Comparison of ENCODE assay signal across 32 cellular contexts in genomic region chr12:52432559-52433207, GRCh38. TPM values are rescaled to one million over a fixed set of nuclear protein-coding genes. Genes with fewer than 3 reads are reported as not detected.
"Had no signal": no experiment of that assay in that cellular context is flagged by ENCODE, and none has a peak within 500 bp of the region (broad histone marks: within the 10 kb centered on the region; RNA-seq: fewer than 3 reads in every experiment).

No MANE protein-coding gene starts in this region.

- DNase-seq: dorsolateral prefrontal cortex; effector CD4-positive, alpha-beta T cell; foreskin fibroblast; gastrocnemius medialis; left cardiac atrium; left lung; mesenchymal stem cell; midbrain; naive thymus-derived CD4-positive, alpha-beta T cell; sigmoid colon; stimulated activated CD4-positive, alpha-beta T cell treated with anti-CD3 and anti-CD28 coated beads, Interleukin-2, amount 100 ng/mL, for 24 hours; stimulated activated CD4-positive, alpha-beta T cell treated with anti-CD3 and anti-CD28 coated beads, Interleukin-4, amount 100 ng/mL, for 24 hours; stimulated activated naive CD8-positive, alpha-beta T cell treated with anti-CD3 and anti-CD28 coated beads, Interleukin-15, Interleukin-2, amounts not matched to agents 100 U/mL and 50 U/mL, for 24 hours; substantia nigra; testis; tibial artery had no signal

- H3K27ac ChIP-seq: dorsolateral prefrontal cortex, epithelial cell of prostate, gastrocnemius medialis, left lung, neural progenitor cell, parathyroid adenoma, prostate gland, right atrium auricular region, sigmoid colon, testis, tibial artery had no signal

- H3K4me2 ChIP-seq: neural progenitor cell had no signal

- H3K36me3 Mint-ChIP-seq: naive thymus-derived CD4-positive, alpha-beta T cell; neural progenitor cell; stimulated activated effector memory CD8-positive, alpha-beta T cell treated with anti-CD3 and anti-CD28 coated beads, Interleukin-12 subunit alpha, Interleukin-12 subunit beta, amount 100 ng/mL, for 72 hours; type B pancreatic cell had no signal

- H3K4me1 Mint-ChIP-seq: naive thymus-derived CD4-positive, alpha-beta T cell; nephron; stimulated activated effector memory CD8-positive, alpha-beta T cell treated with anti-CD3 and anti-CD28 coated beads, Interleukin-12 subunit alpha, Interleukin-12 subunit beta, amount 100 ng/mL, for 72 hours had no signal

- H3K27ac Mint-ChIP-seq: naive thymus-derived CD4-positive, alpha-beta T cell; nephron; neural progenitor cell; stimulated activated effector memory CD8-positive, alpha-beta T cell treated with anti-CD3 and anti-CD28 coated beads, Interleukin-12 subunit alpha, Interleukin-12 subunit beta, amount 100 ng/mL, for 72 hours; type B pancreatic cell had no signal

- H3K36me3 ChIP-seq: gastrocnemius medialis, left lung, neural progenitor cell, prostate gland, right atrium auricular region, sigmoid colon, tibial artery had no signal

- H3K9me3 ChIP-seq: gastrocnemius medialis, left lung, prostate gland, right atrium auricular region, sigmoid colon, testis, tibial artery had no signal

- H3K9ac ChIP-seq: neural progenitor cell, parathyroid adenoma had no signal

- H3K9me3 Mint-ChIP-seq: naive thymus-derived CD4-positive, alpha-beta T cell; nephron; neural progenitor cell; stimulated activated effector memory CD8-positive, alpha-beta T cell treated with anti-CD3 and anti-CD28 coated beads, Interleukin-12 subunit alpha, Interleukin-12 subunit beta, amount 100 ng/mL, for 72 hours; type B pancreatic cell had no signal

- H3K4me3 ChIP-seq: dorsolateral prefrontal cortex, gastrocnemius medialis, left lung, neural progenitor cell, prostate gland, right atrium auricular region, sigmoid colon, testis, tibial artery had no signal

- H3K4me3 Mint-ChIP-seq: naive thymus-derived CD4-positive, alpha-beta T cell; nephron; neural progenitor cell; stimulated activated effector memory CD8-positive, alpha-beta T cell treated with anti-CD3 and anti-CD28 coated beads, Interleukin-12 subunit alpha, Interleukin-12 subunit beta, amount 100 ng/mL, for 72 hours; type B pancreatic cell had no signal

- H3K79me2 ChIP-seq: parathyroid adenoma had no signal

- ATAC-seq: esophagus mucosa; gastrocnemius medialis; left cardiac atrium; left lung; naive thymus-derived CD4-positive, alpha-beta T cell; stimulated activated effector memory CD8-positive, alpha-beta T cell treated with anti-CD3 and anti-CD28 coated beads, Interleukin-12 subunit alpha, Interleukin-12 subunit beta, amount 100 ng/mL, for 72 hours; stimulated activated naive CD8-positive, alpha-beta T cell treated with anti-CD3 and anti-CD28 coated beads, Interleukin-15, Interleukin-2, amounts not matched to agents 100 U/mL and 50 U/mL, for 24 hours had no signal

- H3K4me1 ChIP-seq: gastrocnemius medialis, left lung, neural progenitor cell, parathyroid adenoma, prostate gland, right atrium auricular region, tibial artery had no signal

- H2AFZ ChIP-seq: neural progenitor cell, parathyroid adenoma had no signal

- H3K27me3 ChIP-seq: neural progenitor cell, right atrium auricular region, sigmoid colon, testis had no signal

RNA-seq across cellular contexts. Expression of gene KRT75, which starts 1.5 kb away (rescaled TPM):
- total RNA-seq: dorsolateral prefrontal cortex; gastrocnemius medialis; glomerular endothelial cell; kidney epithelial cell; left cardiac atrium; left lung; lung microvascular endothelial cell; mucosa of gallbladder; naive thymus-derived CD4-positive, alpha-beta T cell; prostate gland; right atrium auricular region; sigmoid colon; skeletal muscle tissue; urinary bladder had no signal
- polyA plus RNA-seq: naive thymus-derived CD4-positive, alpha-beta T cell; urinary bladder had no signal

RNA-seq across cellular contexts. Expression of gene KRT6B, which starts 19.3 kb away (rescaled TPM):
- total RNA-seq: dorsolateral prefrontal cortex; gastrocnemius medialis; glomerular endothelial cell; kidney epithelial cell; left cardiac atrium; left lung; lung microvascular endothelial cell; mucosa of gallbladder; naive thymus-derived CD4-positive, alpha-beta T cell; osteoblast; right atrium auricular region; sigmoid colon; skeletal muscle tissue; urinary bladder had no signal
- polyA plus RNA-seq: naive thymus-derived CD4-positive, alpha-beta T cell; urinary bladder had no signal

RNA-seq across cellular contexts. Expression of gene KRT82, which starts 26.5 kb away (rescaled TPM):
- total RNA-seq: esophagus mucosa; gastrocnemius medialis; glomerular endothelial cell; kidney epithelial cell; left cardiac atrium; left lung; lung microvascular endothelial cell; mucosa of gallbladder; naive thymus-derived CD4-positive, alpha-beta T cell; osteoblast; prostate gland; right atrium auricular region; sigmoid colon; skeletal muscle tissue; testis; urinary bladder had no signal
- polyA plus RNA-seq: naive thymus-derived CD4-positive, alpha-beta T cell had no signal

RNA-seq across cellular contexts. Expression of gene KRT6C, which starts 40.9 kb away (rescaled TPM):
- total RNA-seq: dorsolateral prefrontal cortex; gastrocnemius medialis; glomerular endothelial cell; kidney epithelial cell; left cardiac atrium; left lung; lung microvascular endothelial cell; mucosa of gallbladder; naive thymus-derived CD4-positive, alpha-beta T cell; osteoblast; prostate gland; right atrium auricular region; sigmoid colon; skeletal muscle tissue; urinary bladder had no signal
- polyA plus RNA-seq: naive thymus-derived CD4-positive, alpha-beta T cell; urinary bladder had no signal

RNA-seq across cellular contexts. Expression of gene KRT84, which starts 47.2 kb away (rescaled TPM):
- total RNA-seq: esophagus mucosa; gastrocnemius medialis; glomerular endothelial cell; kidney epithelial cell; left cardiac atrium; left lung; lung microvascular endothelial cell; mucosa of gallbladder; naive thymus-derived CD4-positive, alpha-beta T cell; osteoblast; prostate gland; sigmoid colon; skeletal muscle tissue; urinary bladder had no signal
- polyA plus RNA-seq: naive thymus-derived CD4-positive, alpha-beta T cell; sigmoid colon; urinary bladder had no signal
